Comparison of ENCODE assay signal across 8 cellular contexts in genomic region chr12:127485528-127485927, GRCh38.
DNase-seq lines count a peak whose midpoint lies in the region; ATAC-seq and TF ChIP-seq lines count a peak whose summit lies in the region.

No MANE protein-coding gene starts in this region.

- POLR2A ChIA-PET in A673 (lab: Charles Lee; ENCODE audit: low non-redundant PET) (no interaction called here), RWPE1 (lab: Yijun Ruan, JAX; ENCODE audit: low non-redundant PET) (no interaction called here)

- peak; percentile 14 for DNase-seq in A673 (ENCODE audit: low spot score)
- DNase-seq in RWPE1 (ENCODE audit: low spot score), result peak; percentile 68
- DNase-seq in fibroblast of the aortic adventitia (ENCODE audit: low read depth), result peak; percentile 88
- DNase-seq in activated CD4-positive, CD25-positive, alpha-beta regulatory T cell (lab: John Stamatoyannopoulos, UW), result no peak
- DNase-seq in HPDE6-E6E7 (ENCODE audit: extremely low spot score), result no peak
- no peak for DNase-seq in GOT3 (lab: John Stamatoyannopoulos, UW)
- DNase-seq in dermis blood vessel endothelial cell, result no peak

- no peak for TF ChIP-seq CTCF in A673 (conservative IDR thresholded peaks at IDR 0.05; ENCODE audit: low read depth, low read length)
- no peak for TF ChIP-seq CTCF in RWPE1 (conservative IDR thresholded peaks at IDR 0.05; ENCODE audit: low read depth)
- peak; percentile 61 for TF ChIP-seq CTCF in fibroblast of the aortic adventitia (IDR thresholded peaks at IDR 0.05; ENCODE audit: insufficient read depth, low read length)

- H3K9me3 ChIP-seq in A673 (ENCODE audit: low read depth, low read length, poor library complexity, severe bottlenecking), result no peaks in the 10 kb centered on the region

- BruUV-seq in A673 (replicated peaks; lab: Mats Ljungman, UMichigan), result no TSS peak

- intact Hi-C loops in A673 (cut with micrococcal nuclease; ENCODE audit: unreplicated experiment), result no loop called here

- H3K27me3 ChIP-seq in A673 (replicated peaks; ENCODE audit: insufficient read depth, low read depth, low read length, poor library complexity), result peaks cover 2% of the 10 kb centered on the region

- H3K4me3 ChIP-seq in A673 (ENCODE audit: low read depth, low read length, poor library complexity, severe bottlenecking) (no peak overlapping the region), fibroblast of the aortic adventitia (ENCODE audit: low read depth, low read length) (no peak overlapping the region)

- ATAC-seq in GM18867 (IDR thresholded peaks at IDR 0.05; ENCODE audit: unreplicated experiment), result peak; percentile 66

- CTCF ChIA-PET in A673 (lab: Charles Lee), result interaction anchor here (1.0 kb wide), 1 partner anchor 192 kb away, joined by 5 read pairs; no protein-coding TSS in a partner anchor
- CTCF ChIA-PET in RWPE1 (lab: Yijun Ruan, JAX), result interaction anchor here (0.6 to 1.1 kb wide), 3 partner anchors 192 to 1713 kb away, joined by 3 to 5 read pairs (median 4); no protein-coding TSS in a partner anchor

- H3K36me3 ChIP-seq in A673 (ENCODE audit: insufficient read depth, low read length, poor library complexity, severe bottlenecking), result no peaks in the 10 kb centered on the region

- H3K27ac ChIP-seq in A673 (ENCODE audit: low read depth, low read length, poor library complexity, severe bottlenecking) (no peak overlapping the region), RWPE1 (no peak overlapping the region)

- no peaks in the 10 kb centered on the region for H3K4me1 ChIP-seq in A673 (ENCODE audit: insufficient read depth, low read length, poor library complexity, severe bottlenecking)

Comparison
In these comparisons a context has a peak if more than half of its experiments do, and no peak if none do; other contexts are left out.
1. DNase-seq: peak in A673 (single experiment), RWPE1 (single experiment) and fibroblast of the aortic adventitia (single experiment); none in activated CD4-positive, CD25-positive, alpha-beta regulatory T cell (0 of 4), HPDE6-E6E7 (single experiment), GOT3 (single experiment) and dermis blood vessel endothelial cell (single experiment).